Comparison of ENCODE assay signal across 1 cellular context in genomic region chr12:123744836-123745235, GRCh38.
TF ChIP-seq lines count a peak whose summit lies in the region.

No MANE protein-coding gene starts in this region.

TF ChIP-seq in H1, 55 proteins besides CTCF, POLR2A, EP300 and RAD21:
- no peak for TF ChIP-seq KDM4A (IDR thresholded peaks at IDR 0.05; ENCODE audit: low read depth, low read length, severe bottlenecking)
- TF ChIP-seq KDM1A (IDR thresholded peaks at IDR 0.05; ENCODE audit: borderline replicate concordance, low read length) = no peak
- TF ChIP-seq CTBP2 (IDR thresholded peaks at IDR 0.05; ENCODE audit: borderline replicate concordance, insufficient read depth, insufficient read length, low read length) = no peak
- TF ChIP-seq FOSL1 (IDR thresholded peaks at IDR 0.05; ENCODE audit: insufficient read depth, low read depth, low read length) = no peak
- TF ChIP-seq EZH2 (IDR thresholded peaks at IDR 0.05; ENCODE audit: low read depth, low read length, severe bottlenecking) = no peak
- no peak for TF ChIP-seq ZNF274 (IDR thresholded peaks at IDR 0.05; ENCODE audit: borderline replicate concordance, extremely low read depth, low read length)
- no peak for TF ChIP-seq RBBP5 (IDR thresholded peaks at IDR 0.05; ENCODE audit: borderline replicate concordance, low read depth, low read length)
- no peak for TF ChIP-seq SP1 (IDR thresholded peaks at IDR 0.05; ENCODE audit: low read depth, low read length)
- no peak for TF ChIP-seq TCF12 (IDR thresholded peaks at IDR 0.05; ENCODE audit: low read depth, low read length)
- no peak for TF ChIP-seq GTF2F1 (IDR thresholded peaks at IDR 0.05; ENCODE audit: borderline replicate concordance, low read depth, low read length)
- no peak for TF ChIP-seq E2F6 (IDR thresholded peaks at IDR 0.05)
